In the genomic region with DNA sequence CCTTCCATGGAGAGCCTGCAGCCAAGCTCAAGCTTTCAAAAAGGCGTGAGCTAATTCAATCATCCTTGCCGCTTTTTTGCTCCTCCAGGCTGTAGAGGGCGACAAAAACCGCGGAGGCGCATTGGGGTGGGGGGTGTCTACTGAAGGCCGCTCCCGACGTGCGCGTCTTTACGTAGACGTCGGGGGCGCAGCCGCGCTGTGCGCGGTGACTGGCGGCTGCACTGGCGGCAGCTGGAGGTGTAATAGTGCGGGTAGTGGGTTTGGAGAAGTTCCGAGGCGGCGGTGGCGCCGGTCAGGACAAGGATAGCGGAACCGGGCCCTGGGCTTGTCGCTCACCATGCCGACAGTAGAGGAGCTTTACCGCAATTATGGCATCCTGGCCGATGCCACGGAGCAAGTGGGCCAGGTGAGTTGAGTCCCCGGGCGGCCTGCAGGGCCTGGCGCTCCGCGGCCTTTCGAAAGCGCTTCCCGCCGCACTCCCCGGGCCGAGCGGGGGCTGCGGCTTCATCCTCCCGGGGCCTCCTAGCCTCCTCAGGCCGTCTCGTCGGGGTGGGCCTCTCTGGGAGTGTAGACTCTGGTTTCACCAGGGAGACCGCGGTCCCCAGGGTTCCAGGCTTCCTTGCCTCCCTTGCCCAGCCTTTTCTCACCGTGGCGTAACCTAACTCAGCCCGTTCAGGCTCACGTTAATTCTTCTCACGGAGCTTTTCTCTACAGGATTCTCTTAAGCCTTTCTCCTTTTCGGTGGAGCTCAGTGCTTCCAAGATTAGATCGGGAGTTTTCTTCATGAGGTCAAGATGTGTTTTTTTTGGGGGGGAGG, we compare ENCODE assay signal across 1 cellular context.
TF ChIP-seq lines count a peak whose summit lies in the region.

A gene (plus strand): TSS at position 206 of the 817 bp plus-strand sequence. CDS start 132 bp downstream, at position 338.

TF ChIP-seq in HepG2, 621 proteins besides CTCF, POLR2A, EP300 and RAD21 (continued from another document and continues in another):
- TF ChIP-seq, protein P1, sequence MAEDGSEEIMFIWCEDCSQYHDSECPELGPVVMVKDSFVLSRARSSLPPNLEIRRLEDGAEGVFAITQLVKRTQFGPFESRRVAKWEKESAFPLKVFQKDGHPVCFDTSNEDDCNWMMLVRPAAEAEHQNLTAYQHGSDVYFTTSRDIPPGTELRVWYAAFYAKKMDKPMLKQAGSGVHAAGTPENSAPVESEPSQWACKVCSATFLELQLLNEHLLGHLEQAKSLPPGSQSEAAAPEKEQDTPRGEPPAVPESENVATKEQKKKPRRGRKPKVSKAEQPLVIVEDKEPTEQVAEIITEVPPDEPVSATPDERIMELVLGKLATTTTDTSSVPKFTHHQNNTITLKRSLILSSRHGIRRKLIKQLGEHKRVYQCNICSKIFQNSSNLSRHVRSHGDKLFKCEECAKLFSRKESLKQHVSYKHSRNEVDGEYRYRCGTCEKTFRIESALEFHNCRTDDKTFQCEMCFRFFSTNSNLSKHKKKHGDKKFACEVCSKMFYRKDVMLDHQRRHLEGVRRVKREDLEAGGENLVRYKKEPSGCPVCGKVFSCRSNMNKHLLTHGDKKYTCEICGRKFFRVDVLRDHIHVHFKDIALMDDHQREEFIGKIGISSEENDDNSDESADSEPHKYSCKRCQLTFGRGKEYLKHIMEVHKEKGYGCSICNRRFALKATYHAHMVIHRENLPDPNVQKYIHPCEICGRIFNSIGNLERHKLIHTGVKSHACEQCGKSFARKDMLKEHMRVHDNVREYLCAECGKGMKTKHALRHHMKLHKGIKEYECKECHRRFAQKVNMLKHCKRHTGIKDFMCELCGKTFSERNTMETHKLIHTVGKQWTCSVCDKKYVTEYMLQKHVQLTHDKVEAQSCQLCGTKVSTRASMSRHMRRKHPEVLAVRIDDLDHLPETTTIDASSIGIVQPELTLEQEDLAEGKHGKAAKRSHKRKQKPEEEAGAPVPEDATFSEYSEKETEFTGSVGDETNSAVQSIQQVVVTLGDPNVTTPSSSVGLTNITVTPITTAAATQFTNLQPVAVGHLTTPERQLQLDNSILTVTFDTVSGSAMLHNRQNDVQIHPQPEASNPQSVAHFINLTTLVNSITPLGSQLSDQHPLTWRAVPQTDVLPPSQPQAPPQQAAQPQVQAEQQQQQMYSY (CRISPR knock-in tag; IDR thresholded peaks at IDR 0.05), result 0 out of 2 replicates have a peak, but pooled peaks have one; percentile 49
- peak; percentile 88 for TF ChIP-seq ZNF556 (CRISPR knock-in tag; IDR thresholded peaks at IDR 0.05; ENCODE audit: borderline replicate concordance)
- TF ChIP-seq, protein P2, sequence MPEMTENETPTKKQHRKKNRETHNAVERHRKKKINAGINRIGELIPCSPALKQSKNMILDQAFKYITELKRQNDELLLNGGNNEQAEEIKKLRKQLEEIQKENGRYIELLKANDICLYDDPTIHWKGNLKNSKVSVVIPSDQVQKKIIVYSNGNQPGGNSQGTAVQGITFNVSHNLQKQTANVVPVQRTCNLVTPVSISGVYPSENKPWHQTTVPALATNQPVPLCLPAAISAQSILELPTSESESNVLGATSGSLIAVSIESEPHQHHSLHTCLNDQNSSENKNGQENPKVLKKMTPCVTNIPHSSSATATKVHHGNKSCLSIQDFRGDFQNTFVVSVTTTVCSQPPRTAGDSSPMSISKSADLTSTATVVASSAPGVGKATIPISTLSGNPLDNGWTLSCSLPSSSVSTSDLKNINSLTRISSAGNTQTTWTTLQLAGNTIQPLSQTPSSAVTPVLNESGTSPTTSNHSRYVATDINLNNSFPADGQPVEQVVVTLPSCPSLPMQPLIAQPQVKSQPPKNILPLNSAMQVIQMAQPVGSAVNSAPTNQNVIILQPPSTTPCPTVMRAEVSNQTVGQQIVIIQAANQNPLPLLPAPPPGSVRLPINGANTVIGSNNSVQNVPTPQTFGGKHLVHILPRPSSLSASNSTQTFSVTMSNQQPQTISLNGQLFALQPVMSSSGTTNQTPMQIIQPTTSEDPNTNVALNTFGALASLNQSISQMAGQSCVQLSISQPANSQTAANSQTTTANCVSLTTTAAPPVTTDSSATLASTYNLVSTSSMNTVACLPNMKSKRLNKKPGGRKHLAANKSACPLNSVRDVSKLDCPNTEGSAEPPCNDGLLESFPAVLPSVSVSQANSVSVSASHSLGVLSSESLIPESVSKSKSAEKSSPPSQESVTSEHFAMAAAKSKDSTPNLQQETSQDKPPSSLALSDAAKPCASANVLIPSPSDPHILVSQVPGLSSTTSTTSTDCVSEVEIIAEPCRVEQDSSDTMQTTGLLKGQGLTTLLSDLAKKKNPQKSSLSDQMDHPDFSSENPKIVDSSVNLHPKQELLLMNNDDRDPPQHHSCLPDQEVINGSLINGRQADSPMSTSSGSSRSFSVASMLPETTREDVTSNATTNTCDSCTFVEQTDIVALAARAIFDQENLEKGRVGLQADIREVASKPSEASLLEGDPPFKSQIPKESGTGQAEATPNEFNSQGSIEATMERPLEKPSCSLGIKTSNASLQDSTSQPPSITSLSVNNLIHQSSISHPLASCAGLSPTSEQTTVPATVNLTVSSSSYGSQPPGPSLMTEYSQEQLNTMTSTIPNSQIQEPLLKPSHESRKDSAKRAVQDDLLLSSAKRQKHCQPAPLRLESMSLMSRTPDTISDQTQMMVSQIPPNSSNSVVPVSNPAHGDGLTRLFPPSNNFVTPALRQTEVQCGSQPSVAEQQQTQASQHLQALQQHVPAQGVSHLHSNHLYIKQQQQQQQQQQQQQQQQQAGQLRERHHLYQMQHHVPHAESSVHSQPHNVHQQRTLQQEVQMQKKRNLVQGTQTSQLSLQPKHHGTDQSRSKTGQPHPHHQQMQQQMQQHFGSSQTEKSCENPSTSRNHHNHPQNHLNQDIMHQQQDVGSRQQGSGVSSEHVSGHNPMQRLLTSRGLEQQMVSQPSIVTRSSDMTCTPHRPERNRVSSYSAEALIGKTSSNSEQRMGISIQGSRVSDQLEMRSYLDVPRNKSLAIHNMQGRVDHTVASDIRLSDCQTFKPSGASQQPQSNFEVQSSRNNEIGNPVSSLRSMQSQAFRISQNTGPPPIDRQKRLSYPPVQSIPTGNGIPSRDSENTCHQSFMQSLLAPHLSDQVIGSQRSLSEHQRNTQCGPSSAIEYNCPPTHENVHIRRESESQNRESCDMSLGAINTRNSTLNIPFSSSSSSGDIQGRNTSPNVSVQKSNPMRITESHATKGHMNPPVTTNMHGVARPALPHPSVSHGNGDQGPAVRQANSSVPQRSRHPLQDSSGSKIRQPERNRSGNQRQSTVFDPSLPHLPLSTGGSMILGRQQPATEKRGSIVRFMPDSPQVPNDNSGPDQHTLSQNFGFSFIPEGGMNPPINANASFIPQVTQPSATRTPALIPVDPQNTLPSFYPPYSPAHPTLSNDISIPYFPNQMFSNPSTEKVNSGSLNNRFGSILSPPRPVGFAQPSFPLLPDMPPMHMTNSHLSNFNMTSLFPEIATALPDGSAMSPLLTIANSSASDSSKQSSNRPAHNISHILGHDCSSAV (CRISPR knock-in tag; IDR thresholded peaks at IDR 0.05; ENCODE audit: borderline replicate concordance), result no peak
- TF ChIP-seq, protein P3, sequence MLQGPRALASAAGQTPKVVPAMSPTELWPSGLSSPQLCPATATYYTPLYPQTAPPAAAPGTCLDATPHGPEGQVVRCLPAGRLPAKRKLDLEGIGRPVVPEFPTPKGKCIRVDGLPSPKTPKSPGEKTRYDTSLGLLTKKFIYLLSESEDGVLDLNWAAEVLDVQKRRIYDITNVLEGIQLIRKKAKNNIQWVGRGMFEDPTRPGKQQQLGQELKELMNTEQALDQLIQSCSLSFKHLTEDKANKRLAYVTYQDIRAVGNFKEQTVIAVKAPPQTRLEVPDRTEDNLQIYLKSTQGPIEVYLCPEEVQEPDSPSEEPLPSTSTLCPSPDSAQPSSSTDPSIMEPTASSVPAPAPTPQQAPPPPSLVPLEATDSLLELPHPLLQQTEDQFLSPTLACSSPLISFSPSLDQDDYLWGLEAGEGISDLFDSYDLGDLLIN (CRISPR knock-in tag; IDR thresholded peaks at IDR 0.05; ENCODE audit: borderline replicate concordance), result peak; percentile 67; the same call in 1 of the 2 replicates
- TF ChIP-seq MAFK (conservative IDR thresholded peaks at IDR 0.05 in 1 of 2, IDR thresholded peaks at IDR 0.05 in 1 of 2; ENCODE audit: low read length in 2 of 2), result no peak
- TF ChIP-seq AGO2 (optimal IDR thresholded peaks at IDR 0.05; ENCODE audit: low read depth, low read length), result peak; percentile 66
- no peak for TF ChIP-seq MBD4 (IDR thresholded peaks at IDR 0.05; ENCODE audit: borderline replicate concordance, low read length)
- TF ChIP-seq ZNF207 (IDR thresholded peaks at IDR 0.05; ENCODE audit: borderline replicate concordance), result no peak
- TF ChIP-seq, protein P4, sequence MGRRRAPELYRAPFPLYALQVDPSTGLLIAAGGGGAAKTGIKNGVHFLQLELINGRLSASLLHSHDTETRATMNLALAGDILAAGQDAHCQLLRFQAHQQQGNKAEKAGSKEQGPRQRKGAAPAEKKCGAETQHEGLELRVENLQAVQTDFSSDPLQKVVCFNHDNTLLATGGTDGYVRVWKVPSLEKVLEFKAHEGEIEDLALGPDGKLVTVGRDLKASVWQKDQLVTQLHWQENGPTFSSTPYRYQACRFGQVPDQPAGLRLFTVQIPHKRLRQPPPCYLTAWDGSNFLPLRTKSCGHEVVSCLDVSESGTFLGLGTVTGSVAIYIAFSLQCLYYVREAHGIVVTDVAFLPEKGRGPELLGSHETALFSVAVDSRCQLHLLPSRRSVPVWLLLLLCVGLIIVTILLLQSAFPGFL (CRISPR knock-in tag; IDR thresholded peaks at IDR 0.05), result no peak
- TF ChIP-seq ZNF891 (CRISPR knock-in tag; IDR thresholded peaks at IDR 0.05), result peak; percentile 53; the same call in 1 of the 2 replicates
- TF ChIP-seq ZNF382 (CRISPR knock-in tag; IDR thresholded peaks at IDR 0.05; ENCODE audit: borderline replicate concordance), result no peak
- no peak for TF ChIP-seq ZNF33A (CRISPR knock-in tag; IDR thresholded peaks at IDR 0.05; ENCODE audit: borderline replicate concordance)
- TF ChIP-seq, protein P5, sequence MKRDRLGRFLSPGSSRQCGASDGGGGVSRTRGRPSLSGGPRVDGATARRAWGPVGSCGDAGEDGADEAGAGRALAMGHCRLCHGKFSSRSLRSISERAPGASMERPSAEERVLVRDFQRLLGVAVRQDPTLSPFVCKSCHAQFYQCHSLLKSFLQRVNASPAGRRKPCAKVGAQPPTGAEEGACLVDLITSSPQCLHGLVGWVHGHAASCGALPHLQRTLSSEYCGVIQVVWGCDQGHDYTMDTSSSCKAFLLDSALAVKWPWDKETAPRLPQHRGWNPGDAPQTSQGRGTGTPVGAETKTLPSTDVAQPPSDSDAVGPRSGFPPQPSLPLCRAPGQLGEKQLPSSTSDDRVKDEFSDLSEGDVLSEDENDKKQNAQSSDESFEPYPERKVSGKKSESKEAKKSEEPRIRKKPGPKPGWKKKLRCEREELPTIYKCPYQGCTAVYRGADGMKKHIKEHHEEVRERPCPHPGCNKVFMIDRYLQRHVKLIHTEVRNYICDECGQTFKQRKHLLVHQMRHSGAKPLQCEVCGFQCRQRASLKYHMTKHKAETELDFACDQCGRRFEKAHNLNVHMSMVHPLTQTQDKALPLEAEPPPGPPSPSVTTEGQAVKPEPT (CRISPR knock-in tag; IDR thresholded peaks at IDR 0.05; ENCODE audit: low read depth), result no peak; the same call in 1 of the 2 replicates
- peak; percentile 84; the same call in 1 of the 2 replicates for TF ChIP-seq MIER3 (CRISPR knock-in tag; IDR thresholded peaks at IDR 0.05; ENCODE audit: borderline replicate concordance)
- no peak for TF ChIP-seq SMC3 (IDR thresholded peaks at IDR 0.05; ENCODE audit: low read length)
- peak; percentile 75 for TF ChIP-seq CREB1 (IDR thresholded peaks at IDR 0.05)
- peak; percentile 90 for TF ChIP-seq CREB1 (CRISPR knock-in tag; IDR thresholded peaks at IDR 0.05)
- no peak for TF ChIP-seq GTF2F1 (IDR thresholded peaks at IDR 0.05; ENCODE audit: low read length)
- TF ChIP-seq PHF5A (CRISPR knock-in tag; IDR thresholded peaks at IDR 0.05; ENCODE audit: low read depth, unreplicated experiment), result no peak
- TF ChIP-seq TCF7 (IDR thresholded peaks at IDR 0.05; ENCODE audit: low read depth), result no peak
- TF ChIP-seq ESRRA (CRISPR knock-in tag; IDR thresholded peaks at IDR 0.05; ENCODE audit: low read depth), result 0 out of 2 replicates have a peak, but pooled peaks have one; percentile 4
- no peak for TF ChIP-seq WIZ (CRISPR knock-in tag; IDR thresholded peaks at IDR 0.05)
- 0 out of 2 replicates have a peak, but pooled peaks have one; percentile 27 for TF ChIP-seq BRD4 (CRISPR knock-in tag; IDR thresholded peaks at IDR 0.05)
- TF ChIP-seq, protein P6, sequence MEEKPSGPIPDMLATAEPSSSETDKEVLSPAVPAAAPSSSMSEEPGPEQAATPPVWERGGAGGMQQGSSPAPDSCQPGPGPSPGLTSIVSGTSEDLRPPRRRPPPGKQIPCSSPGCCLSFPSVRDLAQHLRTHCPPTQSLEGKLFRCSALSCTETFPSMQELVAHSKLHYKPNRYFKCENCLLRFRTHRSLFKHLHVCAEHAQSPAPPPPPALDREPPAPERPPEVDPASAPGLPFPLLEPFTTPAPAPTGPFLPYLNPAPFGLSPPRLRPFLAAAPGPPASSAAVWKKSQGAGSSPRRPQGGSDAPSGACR (CRISPR knock-in tag; IDR thresholded peaks at IDR 0.05), result 0 out of 2 replicates have a peak, but pooled peaks have one; percentile 34
- no peak for TF ChIP-seq CC2D1A (CRISPR knock-in tag; IDR thresholded peaks at IDR 0.05)
- TF ChIP-seq ZNF44 (CRISPR knock-in tag; IDR thresholded peaks at IDR 0.05), result peak; percentile 88
- TF ChIP-seq, protein P7, sequence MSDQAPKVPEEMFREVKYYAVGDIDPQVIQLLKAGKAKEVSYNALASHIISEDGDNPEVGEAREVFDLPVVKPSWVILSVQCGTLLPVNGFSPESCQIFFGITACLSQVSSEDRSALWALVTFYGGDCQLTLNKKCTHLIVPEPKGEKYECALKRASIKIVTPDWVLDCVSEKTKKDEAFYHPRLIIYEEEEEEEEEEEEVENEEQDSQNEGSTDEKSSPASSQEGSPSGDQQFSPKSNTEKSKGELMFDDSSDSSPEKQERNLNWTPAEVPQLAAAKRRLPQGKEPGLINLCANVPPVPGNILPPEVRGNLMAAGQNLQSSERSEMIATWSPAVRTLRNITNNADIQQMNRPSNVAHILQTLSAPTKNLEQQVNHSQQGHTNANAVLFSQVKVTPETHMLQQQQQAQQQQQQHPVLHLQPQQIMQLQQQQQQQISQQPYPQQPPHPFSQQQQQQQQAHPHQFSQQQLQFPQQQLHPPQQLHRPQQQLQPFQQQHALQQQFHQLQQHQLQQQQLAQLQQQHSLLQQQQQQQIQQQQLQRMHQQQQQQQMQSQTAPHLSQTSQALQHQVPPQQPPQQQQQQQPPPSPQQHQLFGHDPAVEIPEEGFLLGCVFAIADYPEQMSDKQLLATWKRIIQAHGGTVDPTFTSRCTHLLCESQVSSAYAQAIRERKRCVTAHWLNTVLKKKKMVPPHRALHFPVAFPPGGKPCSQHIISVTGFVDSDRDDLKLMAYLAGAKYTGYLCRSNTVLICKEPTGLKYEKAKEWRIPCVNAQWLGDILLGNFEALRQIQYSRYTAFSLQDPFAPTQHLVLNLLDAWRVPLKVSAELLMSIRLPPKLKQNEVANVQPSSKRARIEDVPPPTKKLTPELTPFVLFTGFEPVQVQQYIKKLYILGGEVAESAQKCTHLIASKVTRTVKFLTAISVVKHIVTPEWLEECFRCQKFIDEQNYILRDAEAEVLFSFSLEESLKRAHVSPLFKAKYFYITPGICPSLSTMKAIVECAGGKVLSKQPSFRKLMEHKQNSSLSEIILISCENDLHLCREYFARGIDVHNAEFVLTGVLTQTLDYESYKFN (CRISPR knock-in tag; conservative IDR thresholded peaks at IDR 0.05), result 0 out of 2 replicates have a peak, but pooled peaks have one; percentile 21
- TF ChIP-seq NCOA5 (CRISPR knock-in tag; IDR thresholded peaks at IDR 0.05), result no peak
- TF ChIP-seq, protein P8, sequence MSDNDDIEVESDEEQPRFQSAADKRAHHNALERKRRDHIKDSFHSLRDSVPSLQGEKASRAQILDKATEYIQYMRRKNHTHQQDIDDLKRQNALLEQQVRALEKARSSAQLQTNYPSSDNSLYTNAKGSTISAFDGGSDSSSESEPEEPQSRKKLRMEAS (IDR thresholded peaks at IDR 0.05), result peak; percentile 68
- peak; percentile 90 for TF ChIP-seq KDM5B (CRISPR knock-in tag; IDR thresholded peaks at IDR 0.05; ENCODE audit: borderline replicate concordance)
- TF ChIP-seq ZKSCAN8 (CRISPR knock-in tag; IDR thresholded peaks at IDR 0.05; ENCODE audit: borderline replicate concordance), result peak; percentile 71; the same call in 1 of the 2 replicates
- peak; percentile 62; the same call in 1 of the 2 replicates for TF ChIP-seq FOXJ3 (CRISPR knock-in tag; IDR thresholded peaks at IDR 0.05; ENCODE audit: borderline replicate concordance)
